Comparison of ENCODE assay signal across 20 cellular contexts in the genomic region with DNA sequence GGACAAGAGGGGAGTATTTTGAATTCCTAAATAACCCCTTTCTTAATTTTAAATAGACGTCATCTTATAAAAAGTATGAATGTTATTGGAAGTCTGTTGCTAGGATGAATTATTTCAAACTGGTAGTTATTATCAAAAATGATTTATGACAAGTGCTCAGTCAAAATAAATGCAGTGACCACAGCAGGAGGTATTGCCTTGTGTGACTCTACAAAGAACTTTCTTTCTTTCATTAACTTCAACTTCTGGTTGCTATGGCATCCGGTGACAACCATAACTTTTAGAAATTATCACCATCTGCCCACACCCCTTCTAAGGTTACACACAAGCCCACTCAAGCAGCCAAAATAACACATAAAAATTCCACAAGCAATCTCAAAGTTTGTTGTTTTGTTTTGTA.
"Had no signal": no experiment of that assay in that cellular context is flagged by ENCODE, and none has a peak within 500 bp of the region (broad histone marks: within the 10 kb centered on the region; RNA-seq: fewer than 3 reads in every experiment).

No MANE protein-coding gene starts in this region.

- H3K27ac Mint-ChIP-seq: activated CD4-positive, alpha-beta T cell treated with anti-CD3 and anti-CD28 coated beads for 36 hours; activated naive CD4-positive, alpha-beta T cell treated with anti-CD3 and anti-CD28 coated beads, Interleukin-2, amount 50 U/mL, for 72 hours; activated T-helper 1 cell treated with anti-CD3 and anti-CD28 coated beads, Interleukin-12 subunit alpha, Interleukin-12 subunit beta, Interleukin-2, Interleukin-4 antibody, amounts not matched to agents 30 ng/mL and 10 ng/mL and 1 ng/mL, durations not matched to agents 14 hours and 24 hours and 36 hours; naive B cell; stimulated activated effector memory CD8-positive, alpha-beta T cell treated with anti-CD3 and anti-CD28 coated beads, Interleukin-12 subunit alpha, Interleukin-12 subunit beta, amount 100 ng/mL, for 72 hours; T-helper 2 cell treated with Interferon-gamma antibody and Interleukin-4, amounts not matched to agents 5 μg/mL and 100 μg/mL, for 36 hours had no signal

- H3K36me3 ChIP-seq: adrenal gland, breast epithelium, left lung, stomach, upper lobe of right lung had no signal

- H3K9me3 ChIP-seq: adrenal gland, breast epithelium, left lung, mucosa of descending colon, stomach, upper lobe of right lung had no signal

- H3K4me1 ChIP-seq: adrenal gland, breast epithelium, left lung, parathyroid adenoma, stomach, upper lobe of right lung had no signal

- H3K36me3 Mint-ChIP-seq: activated naive CD4-positive, alpha-beta T cell treated with anti-CD3 and anti-CD28 coated beads, Interleukin-2, amount 50 U/mL, for 72 hours; naive B cell; stimulated activated effector memory CD8-positive, alpha-beta T cell treated with anti-CD3 and anti-CD28 coated beads, Interleukin-12 subunit alpha, Interleukin-12 subunit beta, amount 100 ng/mL, for 72 hours had no signal

- H3K27me3 ChIP-seq: adrenal gland, breast epithelium, left lung, stomach, upper lobe of right lung had no signal

- H3K27me3 Mint-ChIP-seq: activated CD4-positive, alpha-beta T cell treated with anti-CD3 and anti-CD28 coated beads for 36 hours; naive B cell had no signal

- H3K4me3 Mint-ChIP-seq: activated CD4-positive, alpha-beta T cell treated with anti-CD3 and anti-CD28 coated beads for 36 hours; activated T-helper 1 cell treated with anti-CD3 and anti-CD28 coated beads, Interleukin-12 subunit alpha, Interleukin-12 subunit beta, Interleukin-2, Interleukin-4 antibody, amounts not matched to agents 30 ng/mL and 10 ng/mL and 1 ng/mL, durations not matched to agents 14 hours and 24 hours and 36 hours; naive B cell; stimulated activated effector memory CD8-positive, alpha-beta T cell treated with anti-CD3 and anti-CD28 coated beads, Interleukin-12 subunit alpha, Interleukin-12 subunit beta, amount 100 ng/mL, for 72 hours; T-helper 2 cell treated with Interferon-gamma antibody and Interleukin-4, amounts not matched to agents 5 μg/mL and 100 μg/mL, for 36 hours had no signal

- H3K4me3 ChIP-seq: adrenal gland, breast epithelium, coronary artery, left lung, mucosa of descending colon, smooth muscle cell, stomach, upper lobe of right lung had no signal

- DNase-seq: activated CD4-positive, alpha-beta T cell treated with anti-CD3 and anti-CD28 coated beads for 36 hours; activated CD4-positive, alpha-beta T cell treated with anti-CD3 and anti-CD28 coated beads, Interleukin-2, amount 50 U/mL, for 48 hours; activated gamma-delta T cell treated with Interleukin-2 at 50 U/mL for 16 hours; activated T-cell treated with anti-CD3 and anti-CD28 coated beads for 4 hours; adrenal gland; hypothalamus; left lung; mucosa of descending colon; naive B cell; stimulated activated CD4-positive, alpha-beta T cell treated with anti-CD3 and anti-CD28 coated beads, Interleukin-4, amount 100 ng/mL, for 24 hours; stomach; upper lobe of right lung had no signal

- H3K9me3 Mint-ChIP-seq: activated naive CD4-positive, alpha-beta T cell treated with anti-CD3 and anti-CD28 coated beads, Interleukin-2, amount 50 U/mL, for 72 hours; activated T-helper 1 cell treated with anti-CD3 and anti-CD28 coated beads, Interleukin-12 subunit alpha, Interleukin-12 subunit beta, Interleukin-2, Interleukin-4 antibody, amounts not matched to agents 30 ng/mL and 10 ng/mL and 1 ng/mL, durations not matched to agents 14 hours and 24 hours and 36 hours; T-helper 2 cell treated with Interferon-gamma antibody and Interleukin-4, amounts not matched to agents 5 μg/mL and 100 μg/mL, for 36 hours had no signal

- H3K27ac ChIP-seq: adrenal gland, breast epithelium, coronary artery, left lung, parathyroid adenoma, stomach, upper lobe of right lung had no signal

- H3K4me1 Mint-ChIP-seq: activated CD4-positive, alpha-beta T cell treated with anti-CD3 and anti-CD28 coated beads for 36 hours; naive B cell; stimulated activated effector memory CD8-positive, alpha-beta T cell treated with anti-CD3 and anti-CD28 coated beads, Interleukin-12 subunit alpha, Interleukin-12 subunit beta, amount 100 ng/mL, for 72 hours had no signal
